21 cellular contexts compared by ENCODE assay signal in the genomic region with DNA sequence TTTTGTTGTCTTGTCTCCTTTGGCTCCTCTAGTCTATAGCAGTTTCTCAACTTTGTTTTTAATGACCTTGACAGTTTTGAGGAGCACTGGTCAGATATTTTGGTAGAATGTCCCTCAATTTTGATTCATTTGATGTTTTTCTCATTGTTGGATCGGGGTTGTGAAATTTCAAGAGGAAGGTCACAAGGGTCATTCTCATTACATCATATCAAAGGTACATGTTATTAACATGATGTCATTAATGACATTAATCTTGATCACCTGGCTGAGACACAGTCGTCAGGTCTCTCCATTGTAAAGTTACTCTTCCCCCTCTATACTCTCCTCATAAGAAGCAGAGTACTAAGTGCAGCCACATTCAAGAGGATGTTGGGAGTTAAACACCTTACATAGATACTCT.
"Had no signal": no experiment of that assay in that cellular context is flagged by ENCODE, and none has a peak within 500 bp of the region (broad histone marks: within the 10 kb centered on the region; RNA-seq: fewer than 3 reads in every experiment).

No MANE protein-coding gene starts in this region.

- H3K4me3 ChIP-seq: ascending aorta had no signal

- H3K27ac ChIP-seq: ascending aorta had no signal

- ATAC-seq: activated naive CD4-positive, alpha-beta T cell treated with anti-CD3 and anti-CD28 coated beads, Interleukin-2, amount 50 U/mL, for 72 hours; activated naive CD8-positive, alpha-beta T cell treated with anti-CD3 and anti-CD28 coated beads, Interleukin-2, amount 50 U/mL, for 24 hours; activated T-cell treated with anti-CD3 and anti-CD28 coated beads, Interleukin-2, amount 50 U/mL, for 4 hours had no signal

- H3K27ac Mint-ChIP-seq: activated B cell treated with CpG ODN at 0.5 μM for 24 hours; activated CD4-positive, alpha-beta memory T cell treated with anti-CD3 and anti-CD28 coated beads for 36 hours; activated CD4-positive, alpha-beta T cell treated with anti-CD3 and anti-CD28 coated beads, Interleukin-2, amount 10 ng/mL, durations not matched to agents 7 days and 5 days; activated naive CD4-positive, alpha-beta T cell treated with anti-CD3 and anti-CD28 coated beads, Interleukin-2, amount 50 U/mL, for 72 hours; activated naive CD8-positive, alpha-beta T cell treated with anti-CD3 and anti-CD28 coated beads, Interleukin-2, amount 50 U/mL, for 24 hours; brain; T-helper 1 cell treated with Interleukin-12 subunit alpha and Interleukin-12 subunit beta and Interleukin-4 antibody, amounts not matched to agents 30 μg/mL and 1 μg/mL, for 36 hours had no signal

- H3K9me3 Mint-ChIP-seq: activated B cell treated with CpG ODN at 0.5 μM for 24 hours; activated CD4-positive, alpha-beta memory T cell treated with anti-CD3 and anti-CD28 coated beads for 36 hours; activated CD4-positive, alpha-beta T cell treated with anti-CD3 and anti-CD28 coated beads, Interleukin-2, amount 10 ng/mL, durations not matched to agents 7 days and 5 days; activated naive CD4-positive, alpha-beta T cell treated with anti-CD3 and anti-CD28 coated beads, Interleukin-2, amount 50 U/mL, for 72 hours; activated naive CD8-positive, alpha-beta T cell treated with anti-CD3 and anti-CD28 coated beads, Interleukin-2, amount 50 U/mL, for 24 hours; activated T-cell treated with anti-CD3 and anti-CD28 coated beads, Interleukin-2, amount 50 U/mL, for 4 hours; brain; T-helper 1 cell treated with Interleukin-12 subunit alpha and Interleukin-12 subunit beta and Interleukin-4 antibody, amounts not matched to agents 30 μg/mL and 1 μg/mL, for 36 hours had no signal

- H3K27me3 Mint-ChIP-seq: activated B cell treated with CpG ODN at 0.5 μM for 24 hours; activated CD4-positive, alpha-beta memory T cell treated with anti-CD3 and anti-CD28 coated beads for 36 hours; activated CD4-positive, alpha-beta T cell treated with anti-CD3 and anti-CD28 coated beads, Interleukin-2, amount 10 ng/mL, durations not matched to agents 7 days and 5 days; activated naive CD8-positive, alpha-beta T cell treated with anti-CD3 and anti-CD28 coated beads, Interleukin-2, amount 50 U/mL, for 24 hours; brain had no signal

- H3K4me3 Mint-ChIP-seq: activated B cell treated with CpG ODN at 0.5 μM for 24 hours; activated CD4-positive, alpha-beta memory T cell treated with anti-CD3 and anti-CD28 coated beads for 36 hours; activated CD4-positive, alpha-beta T cell treated with anti-CD3 and anti-CD28 coated beads, Interleukin-2, amount 10 ng/mL, durations not matched to agents 7 days and 5 days; activated naive CD8-positive, alpha-beta T cell treated with anti-CD3 and anti-CD28 coated beads, Interleukin-2, amount 50 U/mL, for 24 hours; activated T-cell treated with anti-CD3 and anti-CD28 coated beads, Interleukin-2, amount 50 U/mL, for 4 hours; T-helper 1 cell treated with Interleukin-12 subunit alpha and Interleukin-12 subunit beta and Interleukin-4 antibody, amounts not matched to agents 30 μg/mL and 1 μg/mL, for 36 hours had no signal

- DNase-seq: activated B cell treated with CpG ODN at 0.5 μM for 24 hours; activated CD4-positive, alpha-beta memory T cell treated with anti-CD3 and anti-CD28 coated beads for 36 hours; activated CD4-positive, alpha-beta T cell treated with anti-CD3 and anti-CD28 coated beads, Interleukin-2, amount 10 ng/mL, durations not matched to agents 7 days and 5 days; activated CD8-positive, alpha-beta memory T cell treated with anti-CD3 and anti-CD28 coated beads for 24 hours; activated effector memory CD4-positive, alpha-beta T cell treated with anti-CD3 and anti-CD28 coated beads, Interleukin-2, amount 50 U/mL, for 16 hours; activated naive CD4-positive, alpha-beta T cell treated with Interleukin-2 at 50 U/mL for 16 hours; activated naive CD8-positive, alpha-beta T cell treated with anti-CD3 and anti-CD28 coated beads, Interleukin-2, amount 50 U/mL, for 24 hours; activated T-cell treated with anti-CD3 and anti-CD28 coated beads, Interleukin-2, amount 50 U/mL, for 4 hours; amniotic stem cell; Karpas-422; NCI-H1105 treated with DMSO at 0.1 percent for 48 hours; NCI-H1436 treated with DMSO at 0.1 percent for 48 hours; NCI-H187; NCI-H2081; NCI-H446; NCI-H524; SHP77 treated with DMSO at 0.1 percent for 48 hours had no signal

- H3K9me3 ChIP-seq: ascending aorta had no signal

- H3K27me3 ChIP-seq: ascending aorta had no signal

- H3K4me1 Mint-ChIP-seq: activated B cell treated with CpG ODN at 0.5 μM for 24 hours had no signal
